Comparison of ENCODE assay signal across 8 cellular contexts in genomic region chr17:32755045-32755805, GRCh38.
DNase-seq lines count a peak whose midpoint lies in the region; ATAC-seq and TF ChIP-seq lines count a peak whose summit lies in the region.

No MANE protein-coding gene starts in this region.

- H3K27me3 ChIP-seq in A673 (replicated peaks; ENCODE audit: insufficient read depth, low read depth, low read length, poor library complexity), result no peaks in the 10 kb centered on the region
- no peaks in the 10 kb centered on the region for H3K27me3 ChIP-seq in left ventricle myocardium inferior (ENCODE audit: low read depth)

- no peak for ATAC-seq in HG03139 (IDR thresholded peaks at IDR 0.05; ENCODE audit: unreplicated experiment)

- H3K36me3 ChIP-seq in A673 (ENCODE audit: insufficient read depth, low read length, poor library complexity, severe bottlenecking), result no peaks in the 10 kb centered on the region
- peaks cover 6% of the 10 kb centered on the region for H3K36me3 ChIP-seq in left ventricle myocardium inferior

- POLR2A ChIA-PET in A673 (lab: Charles Lee; ENCODE audit: low non-redundant PET), result no interaction called here

- no peak overlapping the region for H3K27ac ChIP-seq in A673 (ENCODE audit: low read depth, low read length, poor library complexity, severe bottlenecking)
- H3K27ac ChIP-seq in left ventricle myocardium inferior (replicated peaks), result no peak overlapping the region

- intact Hi-C loops in A673 (cut with micrococcal nuclease; ENCODE audit: unreplicated experiment) (loop anchor here (1.0 to 5.0 kb wide), 3 partner anchors 96 to 294 kb away; no protein-coding TSS in a partner anchor), left ventricle myocardium inferior (cut with micrococcal nuclease) (loop anchor here (5.0 to 10.0 kb wide), 2 partner anchors 100 to 293 kb away; no protein-coding TSS in a partner anchor)

- DNase-seq in A673 (ENCODE audit: low spot score) (peak; percentile 64), NCI-H2171 (lab: John Stamatoyannopoulos, UW) (peak; percentile 51), amniotic epithelial cell (ENCODE audit: low read depth) (peak; percentile 84), left ventricle myocardium inferior (no peak), skeletal muscle cell (ENCODE audit: low read depth) (peak; percentile 32), NK-92 (lab: John Stamatoyannopoulos, UW; ENCODE audit: unreplicated experiment) (no peak)

- H3K4me3 ChIP-seq in A673 (ENCODE audit: low read depth, low read length, poor library complexity, severe bottlenecking) (no peak overlapping the region), left ventricle myocardium inferior (no peak overlapping the region), skeletal muscle cell (ENCODE audit: low read depth, low read length) (no peak overlapping the region)

- H3K9me3 ChIP-seq in A673 (ENCODE audit: low read depth, low read length, poor library complexity, severe bottlenecking), result no peaks in the 10 kb centered on the region
- H3K9me3 ChIP-seq in left ventricle myocardium inferior (replicated peaks), result no peaks in the 10 kb centered on the region

- no TSS peak for BruUV-seq in A673 (replicated peaks; lab: Mats Ljungman, UMichigan)

- peak; percentile 49 for TF ChIP-seq CTCF in A673 (conservative IDR thresholded peaks at IDR 0.05; ENCODE audit: low read depth, low read length)
- peak; percentile 3; the same call in 1 of the 2 replicates for TF ChIP-seq CTCF in GM12874 (IDR thresholded peaks at IDR 0.05; ENCODE audit: insufficient read depth, low read depth, low read length)
- TF ChIP-seq CTCF in left ventricle myocardium inferior (IDR thresholded peaks at IDR 0.05; ENCODE audit: borderline replicate concordance), result peak; percentile 60

- CTCF ChIA-PET in A673 (lab: Charles Lee), result no interaction called here

- no peaks in the 10 kb centered on the region for H3K4me1 ChIP-seq in A673 (ENCODE audit: insufficient read depth, low read length, poor library complexity, severe bottlenecking)
- peaks cover 4% of the 10 kb centered on the region for H3K4me1 ChIP-seq in left ventricle myocardium inferior

Comparison
In these comparisons a context has a peak if more than half of its experiments do, and no peak if none do; other contexts are left out.
1. DNase-seq: peak in A673 (single experiment), NCI-H2171 (single experiment), amniotic epithelial cell (single experiment) and skeletal muscle cell (single experiment); none in left ventricle myocardium inferior (single experiment) and NK-92 (single experiment).
2. CTCF ChIP-seq: peak in every context shown above with its lines; median percentile 60 in left ventricle myocardium inferior; 49 in A673; 3 in GM12874.